10 cellular contexts compared by ENCODE assay signal in the genomic region with DNA sequence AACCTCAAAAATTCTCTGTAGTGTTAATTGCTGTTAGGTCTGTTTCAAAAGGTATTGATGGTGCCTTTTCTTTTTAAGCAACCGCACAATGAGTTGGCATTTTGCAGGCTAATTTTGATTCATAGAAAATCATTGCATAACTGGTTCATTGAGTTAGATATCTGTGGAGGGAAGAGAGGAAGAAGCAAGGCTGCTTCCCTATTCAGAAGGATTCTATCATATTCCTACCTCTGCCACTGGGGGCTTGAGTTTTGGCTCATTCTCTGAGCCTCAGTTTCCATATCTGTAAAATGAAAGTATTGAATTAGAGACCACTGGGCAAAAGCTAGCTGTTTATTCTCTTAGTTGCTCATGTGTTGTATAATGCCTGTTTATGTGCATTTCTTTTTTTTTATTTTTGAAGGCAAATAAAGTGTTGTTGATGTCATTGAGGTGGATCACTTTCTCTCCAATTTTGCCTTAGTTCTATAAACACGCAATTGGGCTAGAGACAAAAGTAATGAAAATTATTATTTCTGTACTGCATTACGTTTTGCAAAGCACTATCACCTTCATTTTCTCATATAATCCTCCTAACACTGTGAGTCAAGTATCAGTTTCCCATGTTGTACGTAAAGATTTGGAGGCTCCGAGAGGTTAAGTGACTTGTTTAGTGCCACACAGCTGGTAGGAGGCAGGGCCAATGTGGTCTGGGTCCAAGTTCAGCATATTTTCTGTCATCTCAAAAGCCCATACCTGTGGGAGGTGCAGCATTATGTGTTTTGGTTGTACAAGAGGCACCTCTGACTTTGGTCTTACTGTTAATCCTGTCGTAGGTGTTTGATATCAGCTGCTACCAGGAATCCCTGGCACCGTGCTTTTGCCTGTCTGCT. TPM values are rescaled to one million over a fixed set of nuclear protein-coding genes. Genes with fewer than 3 reads are reported as not detected.
DNase-seq lines count a peak whose midpoint lies in the region; ATAC-seq and TF ChIP-seq lines count a peak whose summit lies in the region.
"Had no signal": no experiment of that assay in that cellular context is flagged by ENCODE, and none has a peak within 500 bp of the region (broad histone marks: within the 10 kb centered on the region; RNA-seq: fewer than 3 reads in every experiment).

No MANE protein-coding gene starts in this region.

- peaks cover 57 to 90% (median 77%) of the 10 kb centered on the region in 10 experiments for H3K4me1 ChIP-seq in BLaER1 treated with 17β-estradiol and CSF1 and Interleukin-3, amounts not matched to agents 10 nM and 100 nM
- H3K4me1 ChIP-seq in HAP-1 (peaks cover 8% of the 10 kb centered on the region), foreskin keratinocyte (no peaks in the 10 kb centered on the region)

- no peak overlapping the region for H2AFZ ChIP-seq in neural cell (ENCODE audit: low read depth, low read length)

- no peaks in the 10 kb centered on the region for H3K9me3 ChIP-seq in BLaER1 treated with 17β-estradiol and CSF1 and Interleukin-3, amounts not matched to agents 10 nM and 100 nM (replicated peaks in 1 of 11)
- H3K9me3 ChIP-seq in KOPT-K1 (ENCODE audit: insufficient read depth, low read length, poor library complexity, severe bottlenecking) (no peaks in the 10 kb centered on the region), neural cell (ENCODE audit: low read length) (no peaks in the 10 kb centered on the region), HAP-1 (no peaks in the 10 kb centered on the region)
- H3K9me3 ChIP-seq: body of pancreas had no signal

- H3F3A ChIP-seq in neural cell (ENCODE audit: insufficient read depth, low read length, poor library complexity, severe bottlenecking) = peaks cover 6% of the 10 kb centered on the region

- peak overlapping the region in 9 of 11 experiments; percentile 56 to 94 (median 92); a peak in 18 of 22 replicates for H3K27ac ChIP-seq in BLaER1 treated with 17β-estradiol and CSF1 and Interleukin-3, amounts not matched to agents 10 nM and 100 nM
- H3K27ac ChIP-seq in KOPT-K1 (ENCODE audit: low read depth, low read length, poor library complexity, severe bottlenecking) = peak overlapping the region; percentile 86
- H3K27ac ChIP-seq in neural cell (ENCODE audit: low read length) = peak overlapping the region; percentile 14
- no peak overlapping the region for H3K27ac ChIP-seq in foreskin keratinocyte
- H3K27ac ChIP-seq: body of pancreas had no signal

- no peaks in the 10 kb centered on the region for H3K9me2 ChIP-seq in neural cell (ENCODE audit: insufficient read depth, low read length)

- peak overlapping the region; percentile 21 to 97 (median 93); a peak in 19 of 22 replicates for H3K9ac ChIP-seq in BLaER1 treated with 17β-estradiol and CSF1 and Interleukin-3, amounts not matched to agents 10 nM and 100 nM
- H3K9ac ChIP-seq in neural cell (ENCODE audit: low read length) = no peak overlapping the region

- TF ChIP-seq RAD21 in neural cell (conservative IDR thresholded peaks at IDR 0.05) = no peak

- TF ChIP-seq CTCF in astrocyte of the cerebellum (IDR thresholded peaks at IDR 0.05; ENCODE audit: low read depth, low read length, missing control alignments) (peak; percentile 25), neural cell (IDR thresholded peaks at IDR 0.05; ENCODE audit: poor library complexity, severe bottlenecking) (peak; percentile 37), foreskin keratinocyte (conservative IDR thresholded peaks at IDR 0.05) (no peak)

- no peak for TF ChIP-seq EP300 in neural cell (conservative IDR thresholded peaks at IDR 0.05; ENCODE audit: poor library complexity, severe bottlenecking)

- peaks cover 99% of the 10 kb centered on the region for H3K79me2 ChIP-seq in neural cell (replicated peaks; ENCODE audit: insufficient read depth, low read length)

- in situ Hi-C loops in astrocyte of the cerebellum (cut with HindIII; ENCODE audit: low sequenced_read_pairs) (loop anchor here (5.0 to 10.0 kb wide), 2 partner anchors 205 to 272 kb away; no protein-coding TSS in a partner anchor), HAP-1 (cut with MboI; ENCODE audit: low sequenced_read_pairs) (no loop called here)

- H3K36me3 ChIP-seq in BLaER1 treated with 17β-estradiol and CSF1 and Interleukin-3, amounts not matched to agents 10 nM and 100 nM = peaks cover 0 to 85% (median 49%) of the 10 kb centered on the region in 11 experiments; a peak in 17 of 22 replicates
- H3K36me3 ChIP-seq in KOPT-K1 (ENCODE audit: insufficient read depth, low read length) (peaks cover 67% of the 10 kb centered on the region), neural cell (ENCODE audit: insufficient read depth, low read length) (peaks cover 25% of the 10 kb centered on the region), HAP-1 (replicated peaks) (no peaks in the 10 kb centered on the region)

- ATAC-seq in foreskin keratinocyte (no peak), HG02623 (IDR thresholded peaks at IDR 0.05; ENCODE audit: unreplicated experiment) (no peak)
- ATAC-seq: body of pancreas had no signal

- peak overlapping the region in 8 of 10 experiments; percentile 73 to 97 (median 94); a peak in 16 of 20 replicates for H3K4me3 ChIP-seq in BLaER1 treated with 17β-estradiol and CSF1 and Interleukin-3, amounts not matched to agents 10 nM and 100 nM
- peak overlapping the region; percentile 72 for H3K4me3 ChIP-seq in astrocyte of the cerebellum (ENCODE audit: low read depth, low read length)
- H3K4me3 ChIP-seq in neural cell (ENCODE audit: low read length) = peak overlapping the region; percentile 95
- H3K4me3 ChIP-seq in HAP-1 = no peak overlapping the region
- H3K4me3 ChIP-seq: body of pancreas had no signal

- peak overlapping the region; percentile 82 to 99 (median 92) for H3K4me2 ChIP-seq in BLaER1 treated with 17β-estradiol and CSF1 and Interleukin-3, amounts not matched to agents 10 nM and 100 nM
- H3K4me2 ChIP-seq in neural cell (ENCODE audit: low read length) = peak overlapping the region; percentile 92

- peaks cover 0 to 86% (median 49%) of the 10 kb centered on the region in 11 experiments; a peak in 19 of 22 replicates for H4K20me1 ChIP-seq in BLaER1 treated with 17β-estradiol and CSF1 and Interleukin-3, amounts not matched to agents 10 nM and 100 nM
- no peaks in the 10 kb centered on the region for H4K20me1 ChIP-seq in neural cell (ENCODE audit: insufficient read depth)

- no peak for DNase-seq in astrocyte of the cerebellum (ENCODE audit: low read depth)
- no peak for DNase-seq in HAP-1 (ENCODE audit: low spot score in 2 of 2)
- DNase-seq in foreskin keratinocyte = no peak
- no peak for DNase-seq in germinal center (ENCODE audit: low spot score)
- DNase-seq: body of pancreas, NCI-H1930 had no signal

- H3K27me3 ChIP-seq in BLaER1 treated with 17β-estradiol and CSF1 and Interleukin-3, amounts not matched to agents 10 nM and 100 nM = peaks cover 0 to 38% (median 0%) of the 10 kb centered on the region in 11 experiments; a peak in 4 of 22 replicates
- no peaks in the 10 kb centered on the region for H3K27me3 ChIP-seq in neural cell (ENCODE audit: insufficient read depth, low read depth, low read length)
- H3K27me3 ChIP-seq in HAP-1 (ENCODE audit: low read depth) = no peaks in the 10 kb centered on the region
- H3K27me3 ChIP-seq in foreskin keratinocyte = peaks cover 13% of the 10 kb centered on the region
- H3K27me3 ChIP-seq: body of pancreas had no signal

TF ChIP-seq in neural cell, 6 proteins besides CTCF, POLR2A, EP300 and RAD21:
- TF ChIP-seq, protein P1, sequence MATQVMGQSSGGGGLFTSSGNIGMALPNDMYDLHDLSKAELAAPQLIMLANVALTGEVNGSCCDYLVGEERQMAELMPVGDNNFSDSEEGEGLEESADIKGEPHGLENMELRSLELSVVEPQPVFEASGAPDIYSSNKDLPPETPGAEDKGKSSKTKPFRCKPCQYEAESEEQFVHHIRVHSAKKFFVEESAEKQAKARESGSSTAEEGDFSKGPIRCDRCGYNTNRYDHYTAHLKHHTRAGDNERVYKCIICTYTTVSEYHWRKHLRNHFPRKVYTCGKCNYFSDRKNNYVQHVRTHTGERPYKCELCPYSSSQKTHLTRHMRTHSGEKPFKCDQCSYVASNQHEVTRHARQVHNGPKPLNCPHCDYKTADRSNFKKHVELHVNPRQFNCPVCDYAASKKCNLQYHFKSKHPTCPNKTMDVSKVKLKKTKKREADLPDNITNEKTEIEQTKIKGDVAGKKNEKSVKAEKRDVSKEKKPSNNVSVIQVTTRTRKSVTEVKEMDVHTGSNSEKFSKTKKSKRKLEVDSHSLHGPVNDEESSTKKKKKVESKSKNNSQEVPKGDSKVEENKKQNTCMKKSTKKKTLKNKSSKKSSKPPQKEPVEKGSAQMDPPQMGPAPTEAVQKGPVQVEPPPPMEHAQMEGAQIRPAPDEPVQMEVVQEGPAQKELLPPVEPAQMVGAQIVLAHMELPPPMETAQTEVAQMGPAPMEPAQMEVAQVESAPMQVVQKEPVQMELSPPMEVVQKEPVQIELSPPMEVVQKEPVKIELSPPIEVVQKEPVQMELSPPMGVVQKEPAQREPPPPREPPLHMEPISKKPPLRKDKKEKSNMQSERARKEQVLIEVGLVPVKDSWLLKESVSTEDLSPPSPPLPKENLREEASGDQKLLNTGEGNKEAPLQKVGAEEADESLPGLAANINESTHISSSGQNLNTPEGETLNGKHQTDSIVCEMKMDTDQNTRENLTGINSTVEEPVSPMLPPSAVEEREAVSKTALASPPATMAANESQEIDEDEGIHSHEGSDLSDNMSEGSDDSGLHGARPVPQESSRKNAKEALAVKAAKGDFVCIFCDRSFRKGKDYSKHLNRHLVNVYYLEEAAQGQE (IDR thresholded peaks at IDR 0.05; ENCODE audit: borderline replicate concordance) = no peak
- TF ChIP-seq POLR2AphosphoS5 (IDR thresholded peaks at IDR 0.05) = no peak
- no peak for TF ChIP-seq EZH2 (IDR thresholded peaks at IDR 0.05; ENCODE audit: borderline replicate concordance, insufficient read depth, low read length, poor library complexity, severe bottlenecking)
- TF ChIP-seq TAF1 (IDR thresholded peaks at IDR 0.05; ENCODE audit: low read depth) = no peak
- no peak for TF ChIP-seq SMC3 (conservative IDR thresholded peaks at IDR 0.05; ENCODE audit: poor library complexity)
- no peak for TF ChIP-seq MXI1 (conservative IDR thresholded peaks at IDR 0.05; ENCODE audit: poor library complexity, severe bottlenecking)
TF ChIP-seq in neural cell: peak in this region for 0.

RNA-seq across cellular contexts. Expression of a gene that starts 5.9 kb away (rescaled TPM):
- polyA plus RNA-seq in neural cell (101 and 123 TPM in 2 replicates), foreskin keratinocyte (2.9 and 3.7 TPM in 2 replicates)
- polyA minus RNA-seq in neural cell = 179 and 197 TPM in 2 replicates
- 5.0 and 5.9 TPM in 2 replicates for total RNA-seq in foreskin keratinocyte

Comparison
In these comparisons a context has a peak if more than half of its experiments do, and no peak if none do; other contexts are left out.
1. RNA of a gene that starts 5.9 kb away (polyA plus RNA-seq): 101 to 123 TPM in neural cell; 2.9 to 3.7 TPM in foreskin keratinocyte; every median in the first group is over 10 times any median in the second.